In genomic region chrX:24014388-24015018, GRCh38 we compare ENCODE assay signal across 9 cellular contexts. TPM values are rescaled to one million over a fixed set of nuclear protein-coding genes. Genes with fewer than 3 reads are reported as not detected.
DNase-seq lines count a peak whose midpoint lies in the region; ATAC-seq and TF ChIP-seq lines count a peak whose summit lies in the region.
"Had no signal": no experiment of that assay in that cellular context is flagged by ENCODE, and none has a peak within 500 bp of the region (broad histone marks: within the 10 kb centered on the region; RNA-seq: fewer than 3 reads in every experiment).

No MANE protein-coding gene starts in this region.

- in situ Hi-C loops in G401 (cut with HindIII; ENCODE audit: low sequenced_read_pairs), result no loop called here

- peaks cover 15% of the 10 kb centered on the region for H3K36me3 Mint-ChIP-seq in activated naive CD8-positive, alpha-beta T cell treated with anti-CD3 and anti-CD28 coated beads, Interleukin-2, amount 50 U/mL, for 24 hours (ENCODE audit: low read depth)
- no peaks in the 10 kb centered on the region for H3K36me3 Mint-ChIP-seq in glutamatergic neuron (ENCODE audit: unreplicated experiment)

- no peak for TF ChIP-seq CTCF in glutamatergic neuron (IDR thresholded peaks at IDR 0.05; ENCODE audit: partially characterized antibody, unreplicated experiment)

- no peaks in the 10 kb centered on the region for H3K27me3 Mint-ChIP-seq in activated naive CD8-positive, alpha-beta T cell treated with anti-CD3 and anti-CD28 coated beads, Interleukin-2, amount 50 U/mL, for 24 hours
- H3K27me3 Mint-ChIP-seq in glutamatergic neuron (ENCODE audit: unreplicated experiment), result peaks cover 2% of the 10 kb centered on the region

- H3K4me3 Mint-ChIP-seq in activated naive CD8-positive, alpha-beta T cell treated with anti-CD3 and anti-CD28 coated beads, Interleukin-2, amount 50 U/mL, for 24 hours, result peak overlapping the region; percentile 46
- H3K4me3 Mint-ChIP-seq in glutamatergic neuron (ENCODE audit: unreplicated experiment), result no peak overlapping the region
- H3K4me3 Mint-ChIP-seq: naive B cell had no signal

- no peaks in the 10 kb centered on the region for H3K9me3 Mint-ChIP-seq in activated naive CD8-positive, alpha-beta T cell treated with anti-CD3 and anti-CD28 coated beads, Interleukin-2, amount 50 U/mL, for 24 hours
- no peaks in the 10 kb centered on the region for H3K9me3 Mint-ChIP-seq in glutamatergic neuron (ENCODE audit: unreplicated experiment)

- DNase-seq in activated naive CD8-positive, alpha-beta T cell treated with anti-CD3 and anti-CD28 coated beads, Interleukin-2, amount 50 U/mL, for 24 hours, result peak; percentile 41
- DNase-seq in stimulated activated CD8-positive, alpha-beta memory T cell treated with anti-CD3 and anti-CD28 coated beads, Interleukin-4, amount 100 ng/mL, for 48 hours, result peak; percentile 62
- DNase-seq in epidermal melanocyte (ENCODE audit: insufficient read length, low spot score) (no peak), G401 (ENCODE audit: low spot score) (no peak), glutamatergic neuron (no peak)
- DNase-seq: naive B cell had no signal

- H3K4me1 Mint-ChIP-seq in activated naive CD8-positive, alpha-beta T cell treated with anti-CD3 and anti-CD28 coated beads, Interleukin-2, amount 50 U/mL, for 24 hours, result peaks cover 44% of the 10 kb centered on the region
- H3K4me1 Mint-ChIP-seq in glutamatergic neuron (ENCODE audit: low read depth, unreplicated experiment), result no peaks in the 10 kb centered on the region

- ATAC-seq in GM19455 (IDR thresholded peaks at IDR 0.05; ENCODE audit: unreplicated experiment) (peak; percentile 63), HG03342 (IDR thresholded peaks at IDR 0.05; ENCODE audit: unreplicated experiment) (peak; percentile 64), GM19328 (IDR thresholded peaks at IDR 0.05; ENCODE audit: unreplicated experiment) (no peak)
- ATAC-seq in activated naive CD8-positive, alpha-beta T cell treated with anti-CD3 and anti-CD28 coated beads, Interleukin-2, amount 50 U/mL, for 24 hours, result peak; percentile 99

- H3K27ac Mint-ChIP-seq in activated naive CD8-positive, alpha-beta T cell treated with anti-CD3 and anti-CD28 coated beads, Interleukin-2, amount 50 U/mL, for 24 hours, result peak overlapping the region; percentile 78
- no peak overlapping the region for H3K27ac Mint-ChIP-seq in glutamatergic neuron (ENCODE audit: unreplicated experiment)

RNA-seq across cellular contexts. Expression of gene KLHL15, which starts 12.5 kb away (rescaled TPM):
- total RNA-seq in G401 (2014; rRNA removed; shearing (Covaris generic)), result 5.2 and 8.1 TPM in 2 replicates
- 5.0 TPM for total RNA-seq in glutamatergic neuron (ENCODE audit: unreplicated experiment)

RNA-seq across cellular contexts. Expression of gene EIF2S3, which starts 40.3 kb away (rescaled TPM):
- total RNA-seq in G401 (2014; rRNA removed; shearing (Covaris generic)), result 176 and 229 TPM in 2 replicates
- 134 TPM for total RNA-seq in glutamatergic neuron (ENCODE audit: unreplicated experiment)

Comparison
In these comparisons a context has a peak if more than half of its experiments do, and no peak if none do; other contexts are left out.
1. DNase-seq: peak in activated naive CD8-positive, alpha-beta T cell treated with anti-CD3 and anti-CD28 coated beads, Interleukin-2, amount 50 U/mL, for 24 hours (single experiment) and stimulated activated CD8-positive, alpha-beta memory T cell treated with anti-CD3 and anti-CD28 coated beads, Interleukin-4, amount 100 ng/mL, for 48 hours (single experiment); none in epidermal melanocyte (single experiment), G401 (single experiment) and glutamatergic neuron (single experiment).